22 cellular contexts compared by ENCODE assay signal in genomic region chr11:24755260-24755839, GRCh38.
"Had no signal": no experiment of that assay in that cellular context is flagged by ENCODE, and none has a peak within 500 bp of the region (broad histone marks: within the 10 kb centered on the region; RNA-seq: fewer than 3 reads in every experiment).

No MANE protein-coding gene starts in this region.

- H3K9me3 Mint-ChIP-seq: nephron had no signal

- H3K4me1 Mint-ChIP-seq: nephron had no signal

- H3K27ac Mint-ChIP-seq: activated T-cell treated with anti-CD3 and anti-CD28 coated beads, Interleukin-2, amount 50 U/mL, for 72 hours; T-helper 1 cell treated with Interleukin-12 subunit alpha and Interleukin-12 subunit beta and Interleukin-4 antibody, amounts not matched to agents 30 μg/mL and 1 μg/mL, for 36 hours had no signal

- H3K4me3 Mint-ChIP-seq: activated T-cell treated with anti-CD3 and anti-CD28 coated beads, Interleukin-2, amount 50 U/mL, for 72 hours; nephron; T-helper 1 cell treated with Interleukin-12 subunit alpha and Interleukin-12 subunit beta and Interleukin-4 antibody, amounts not matched to agents 30 μg/mL and 1 μg/mL, for 36 hours had no signal

- H3K36me3 ChIP-seq: brain microvascular endothelial cell, gastrocnemius medialis, tibial artery, uterus had no signal

- H3K9me3 ChIP-seq: gastrocnemius medialis, tibial artery, uterus had no signal

- H3K4me3 ChIP-seq: coronary artery, gastrocnemius medialis, tibial artery, uterus had no signal

- ATAC-seq: activated T-cell treated with anti-CD3 and anti-CD28 coated beads, Interleukin-2, amount 50 U/mL, for 72 hours; gastrocnemius medialis; left lobe of liver; stimulated activated naive CD8-positive, alpha-beta T cell treated with anti-CD3 and anti-CD28 coated beads, Interleukin-15, Interleukin-2, amounts not matched to agents 100 U/mL and 50 U/mL, for 24 hours had no signal

- FAIRE-seq: islet of Langerhans had no signal

- H3K4me1 ChIP-seq: gastrocnemius medialis, tibial artery, uterus had no signal

- H3K27ac ChIP-seq: brain microvascular endothelial cell, coronary artery, gastrocnemius medialis, tibial artery, uterus had no signal

- H3K27me3 ChIP-seq: brain microvascular endothelial cell, gastrocnemius medialis, tibial artery, uterus had no signal

- DNase-seq: activated CD4-positive, alpha-beta T cell treated with anti-CD3 and anti-CD28 coated beads, Interleukin-2, amount 50 U/mL, for 1 hour; activated CD4-positive, CD25-positive, alpha-beta regulatory T cell treated with anti-CD3 and anti-CD28 coated beads, Interleukin-2, amount 50 U/mL, for 72 hours; activated effector memory CD4-positive, alpha-beta T cell treated with anti-CD3 and anti-CD28 coated beads, Interleukin-2, amount 50 U/mL, for 16 hours; activated naive CD4-positive, alpha-beta T cell treated with anti-CD3 and anti-CD28 coated beads, Interleukin-2, amount 50 U/mL, for 16 hours; activated T-cell treated with anti-CD3 and anti-CD28 coated beads, Interleukin-2, amount 50 U/mL, for 72 hours; aorta; brain microvascular endothelial cell; erythroblast; gastrocnemius medialis; head of caudate nucleus; midbrain; retina; stimulated activated CD4-positive, alpha-beta T cell treated with anti-CD3 and anti-CD28 coated beads, Interleukin-2, amount 100 ng/mL, for 24 hours; stimulated activated naive CD8-positive, alpha-beta T cell treated with anti-CD3 and anti-CD28 coated beads, Interleukin-15, Interleukin-2, amounts not matched to agents 100 U/mL and 50 U/mL, for 24 hours; substantia nigra; tibial artery; uterus had no signal
